Comparison of ENCODE assay signal across 15 cellular contexts in the genomic region with DNA sequence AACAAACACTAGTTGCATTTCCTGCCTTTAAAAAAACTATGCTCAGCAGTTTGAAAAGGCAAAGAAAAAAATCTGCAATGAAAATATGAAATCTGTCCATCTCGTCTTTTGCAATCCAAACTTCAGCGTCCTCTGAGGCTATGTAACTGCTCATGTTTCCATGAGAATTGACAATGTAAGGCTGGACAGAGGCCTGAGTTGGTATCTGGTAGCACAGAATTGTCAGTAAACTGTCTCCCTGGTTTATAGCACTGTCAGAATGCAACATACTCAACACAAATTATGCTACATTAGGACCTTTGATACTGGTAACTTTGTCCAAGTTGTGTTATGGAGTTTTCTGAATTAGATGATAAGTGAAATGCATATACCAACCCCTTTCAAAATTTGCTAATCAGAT.
DNase-seq lines count a peak whose midpoint lies in the region; ATAC-seq and TF ChIP-seq lines count a peak whose summit lies in the region.
"Had no signal": no experiment of that assay in that cellular context is flagged by ENCODE, and none has a peak within 500 bp of the region (broad histone marks: within the 10 kb centered on the region; RNA-seq: fewer than 3 reads in every experiment).

No MANE protein-coding gene starts in this region.

- CTCF ChIA-PET in WTC11 (lab: Charles Lee), result no interaction called here

- no peak for DNase-seq in Right ventricle myocardium inferior (ENCODE audit: missing footprints)
- no peak for DNase-seq in Right ventricle myocardium superior
- DNase-seq in fibroblast of peridontal ligament (ENCODE audit: extremely low read depth), result peak; percentile 54
- DNase-seq in stimulated activated effector memory CD8-positive, alpha-beta T cell treated with anti-CD3 and anti-CD28 coated beads, Interleukin-12 subunit alpha, Interleukin-12 subunit beta, amount 100 ng/mL, for 72 hours (ENCODE audit: low spot score in 2 of 2), result no peak
- no peak for DNase-seq in posterior vena cava (ENCODE audit: low spot score)
- DNase-seq in SIG-M5 (lab: John Stamatoyannopoulos, UW), result no peak
- no peak for DNase-seq in WTC11 (ENCODE audit: low spot score)
- DNase-seq: GOT3, MM.1S, NCI-H2029, NCI-H526 had no signal

- peak overlapping the region; percentile 4 for H3K27ac Mint-ChIP-seq in stimulated activated effector memory CD8-positive, alpha-beta T cell treated with anti-CD3 and anti-CD28 coated beads, Interleukin-12 subunit alpha, Interleukin-12 subunit beta, amount 100 ng/mL, for 72 hours
- H3K27ac Mint-ChIP-seq in WTC11, result no peak overlapping the region
- H3K27ac Mint-ChIP-seq: HFFc6, IgD-negative memory B cell had no signal

- no peaks in the 10 kb centered on the region for H3K9me3 Mint-ChIP-seq in stimulated activated effector memory CD8-positive, alpha-beta T cell treated with anti-CD3 and anti-CD28 coated beads, Interleukin-12 subunit alpha, Interleukin-12 subunit beta, amount 100 ng/mL, for 72 hours
- H3K9me3 Mint-ChIP-seq in WTC11, result peaks cover 11% of the 10 kb centered on the region
- H3K9me3 Mint-ChIP-seq: HFFc6 had no signal

- no peak overlapping the region for H3K4me3 Mint-ChIP-seq in stimulated activated effector memory CD8-positive, alpha-beta T cell treated with anti-CD3 and anti-CD28 coated beads, Interleukin-12 subunit alpha, Interleukin-12 subunit beta, amount 100 ng/mL, for 72 hours
- H3K4me3 Mint-ChIP-seq in WTC11, result no peak overlapping the region
- H3K4me3 Mint-ChIP-seq: HFFc6, IgD-negative memory B cell had no signal

- TF ChIP-seq CTCF in WTC11 (IDR thresholded peaks at IDR 0.05), result no peak

- POLR2A ChIA-PET in WTC11 (lab: Charles Lee), result no interaction called here

- peaks cover 36% of the 10 kb centered on the region for H3K36me3 Mint-ChIP-seq in stimulated activated effector memory CD8-positive, alpha-beta T cell treated with anti-CD3 and anti-CD28 coated beads, Interleukin-12 subunit alpha, Interleukin-12 subunit beta, amount 100 ng/mL, for 72 hours
- no peaks in the 10 kb centered on the region for H3K36me3 Mint-ChIP-seq in WTC11

- ATAC-seq in Right ventricle myocardium inferior (peak; percentile 34), Right ventricle myocardium superior (ENCODE audit: poor library complexity) (no peak), SK-N-SH treated with all-trans-retinoic acid at 6 μM for 48 hours (peak; percentile 95), WTC11 (no peak)
- ATAC-seq in stimulated activated effector memory CD8-positive, alpha-beta T cell treated with anti-CD3 and anti-CD28 coated beads, Interleukin-12 subunit alpha, Interleukin-12 subunit beta, amount 100 ng/mL, for 72 hours, result no peak
- ATAC-seq: Panc1 had no signal

- H3K27me3 Mint-ChIP-seq in WTC11 (ENCODE audit: low read depth), result no peaks in the 10 kb centered on the region
- H3K27me3 Mint-ChIP-seq: IgD-negative memory B cell had no signal

- H3K4me1 Mint-ChIP-seq in stimulated activated effector memory CD8-positive, alpha-beta T cell treated with anti-CD3 and anti-CD28 coated beads, Interleukin-12 subunit alpha, Interleukin-12 subunit beta, amount 100 ng/mL, for 72 hours, result peaks cover 31% of the 10 kb centered on the region
- H3K4me1 Mint-ChIP-seq in WTC11, result peaks cover 4% of the 10 kb centered on the region

- intact Hi-C loops in Right ventricle myocardium inferior (cut with DNase I), result no loop called here
- intact Hi-C loops in Right ventricle myocardium superior (cut with DNase I), result no loop called here
- intact Hi-C loops in posterior vena cava (cut with DNase I), result no loop called here

TF ChIP-seq in SK-N-SH treated with all-trans-retinoic acid at 6 μM for 48 hours, 23 proteins besides CTCF, POLR2A, EP300 and RAD21 (continues in another document):
- no peak for TF ChIP-seq ZFP3 (CRISPR knock-in tag; IDR thresholded peaks at IDR 0.05)
- TF ChIP-seq ISL1 (CRISPR knock-in tag; IDR thresholded peaks at IDR 0.05), result peak; percentile 92
- TF ChIP-seq ARNTL (CRISPR knock-in tag; IDR thresholded peaks at IDR 0.05; ENCODE audit: borderline replicate concordance, low read depth), result no peak
- no peak for TF ChIP-seq RARB (CRISPR knock-in tag; IDR thresholded peaks at IDR 0.05)
- no peak for TF ChIP-seq PPARA (CRISPR knock-in tag; IDR thresholded peaks at IDR 0.05; ENCODE audit: borderline replicate concordance)
- TF ChIP-seq GLIS3 (CRISPR knock-in tag; IDR thresholded peaks at IDR 0.05), result no peak
- no peak for TF ChIP-seq ZFP30 (CRISPR knock-in tag; IDR thresholded peaks at IDR 0.05)
- TF ChIP-seq, protein P1, sequence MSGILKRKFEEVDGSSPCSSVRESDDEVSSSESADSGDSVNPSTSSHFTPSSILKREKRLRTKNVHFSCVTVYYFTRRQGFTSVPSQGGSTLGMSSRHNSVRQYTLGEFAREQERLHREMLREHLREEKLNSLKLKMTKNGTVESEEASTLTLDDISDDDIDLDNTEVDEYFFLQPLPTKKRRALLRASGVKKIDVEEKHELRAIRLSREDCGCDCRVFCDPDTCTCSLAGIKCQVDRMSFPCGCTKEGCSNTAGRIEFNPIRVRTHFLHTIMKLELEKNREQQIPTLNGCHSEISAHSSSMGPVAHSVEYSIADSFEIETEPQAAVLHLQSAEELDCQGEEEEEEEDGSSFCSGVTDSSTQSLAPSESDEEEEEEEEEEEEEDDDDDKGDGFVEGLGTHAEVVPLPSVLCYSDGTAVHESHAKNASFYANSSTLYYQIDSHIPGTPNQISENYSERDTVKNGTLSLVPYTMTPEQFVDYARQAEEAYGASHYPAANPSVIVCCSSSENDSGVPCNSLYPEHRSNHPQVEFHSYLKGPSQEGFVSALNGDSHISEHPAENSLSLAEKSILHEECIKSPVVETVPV (CRISPR knock-in tag; IDR thresholded peaks at IDR 0.05), result peak; percentile 51; the same call in 1 of the 2 replicates

TF ChIP-seq in WTC11, 78 proteins besides CTCF, POLR2A, EP300 and RAD21 (continues in another document):
- no peak for TF ChIP-seq ZNF423 (CRISPR knock-in tag; IDR thresholded peaks at IDR 0.05)
- TF ChIP-seq, protein P2, sequence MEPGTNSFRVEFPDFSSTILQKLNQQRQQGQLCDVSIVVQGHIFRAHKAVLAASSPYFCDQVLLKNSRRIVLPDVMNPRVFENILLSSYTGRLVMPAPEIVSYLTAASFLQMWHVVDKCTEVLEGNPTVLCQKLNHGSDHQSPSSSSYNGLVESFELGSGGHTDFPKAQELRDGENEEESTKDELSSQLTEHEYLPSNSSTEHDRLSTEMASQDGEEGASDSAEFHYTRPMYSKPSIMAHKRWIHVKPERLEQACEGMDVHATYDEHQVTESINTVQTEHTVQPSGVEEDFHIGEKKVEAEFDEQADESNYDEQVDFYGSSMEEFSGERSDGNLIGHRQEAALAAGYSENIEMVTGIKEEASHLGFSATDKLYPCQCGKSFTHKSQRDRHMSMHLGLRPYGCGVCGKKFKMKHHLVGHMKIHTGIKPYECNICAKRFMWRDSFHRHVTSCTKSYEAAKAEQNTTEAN (CRISPR knock-in tag; IDR thresholded peaks at IDR 0.05), result no peak
- TF ChIP-seq, protein P3, sequence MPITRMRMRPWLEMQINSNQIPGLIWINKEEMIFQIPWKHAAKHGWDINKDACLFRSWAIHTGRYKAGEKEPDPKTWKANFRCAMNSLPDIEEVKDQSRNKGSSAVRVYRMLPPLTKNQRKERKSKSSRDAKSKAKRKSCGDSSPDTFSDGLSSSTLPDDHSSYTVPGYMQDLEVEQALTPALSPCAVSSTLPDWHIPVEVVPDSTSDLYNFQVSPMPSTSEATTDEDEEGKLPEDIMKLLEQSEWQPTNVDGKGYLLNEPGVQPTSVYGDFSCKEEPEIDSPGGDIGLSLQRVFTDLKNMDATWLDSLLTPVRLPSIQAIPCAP (CRISPR knock-in tag; IDR thresholded peaks at IDR 0.05), result no peak
- TF ChIP-seq NFYB (CRISPR knock-in tag; conservative IDR thresholded peaks at IDR 0.05; ENCODE audit: low read depth), result no peak
- TF ChIP-seq, protein P4, sequence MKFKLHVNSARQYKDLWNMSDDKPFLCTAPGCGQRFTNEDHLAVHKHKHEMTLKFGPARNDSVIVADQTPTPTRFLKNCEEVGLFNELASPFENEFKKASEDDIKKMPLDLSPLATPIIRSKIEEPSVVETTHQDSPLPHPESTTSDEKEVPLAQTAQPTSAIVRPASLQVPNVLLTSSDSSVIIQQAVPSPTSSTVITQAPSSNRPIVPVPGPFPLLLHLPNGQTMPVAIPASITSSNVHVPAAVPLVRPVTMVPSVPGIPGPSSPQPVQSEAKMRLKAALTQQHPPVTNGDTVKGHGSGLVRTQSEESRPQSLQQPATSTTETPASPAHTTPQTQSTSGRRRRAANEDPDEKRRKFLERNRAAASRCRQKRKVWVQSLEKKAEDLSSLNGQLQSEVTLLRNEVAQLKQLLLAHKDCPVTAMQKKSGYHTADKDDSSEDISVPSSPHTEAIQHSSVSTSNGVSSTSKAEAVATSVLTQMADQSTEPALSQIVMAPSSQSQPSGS (CRISPR knock-in tag; IDR thresholded peaks at IDR 0.05; ENCODE audit: borderline replicate concordance, low read depth), result no peak
- TF ChIP-seq, protein P5, sequence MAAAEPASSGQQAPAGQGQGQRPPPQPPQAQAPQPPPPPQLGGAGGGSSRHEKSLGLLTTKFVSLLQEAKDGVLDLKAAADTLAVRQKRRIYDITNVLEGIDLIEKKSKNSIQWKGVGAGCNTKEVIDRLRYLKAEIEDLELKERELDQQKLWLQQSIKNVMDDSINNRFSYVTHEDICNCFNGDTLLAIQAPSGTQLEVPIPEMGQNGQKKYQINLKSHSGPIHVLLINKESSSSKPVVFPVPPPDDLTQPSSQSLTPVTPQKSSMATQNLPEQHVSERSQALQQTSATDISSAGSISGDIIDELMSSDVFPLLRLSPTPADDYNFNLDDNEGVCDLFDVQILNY (CRISPR knock-in tag; IDR thresholded peaks at IDR 0.05), result no peak
- TF ChIP-seq, protein P6, sequence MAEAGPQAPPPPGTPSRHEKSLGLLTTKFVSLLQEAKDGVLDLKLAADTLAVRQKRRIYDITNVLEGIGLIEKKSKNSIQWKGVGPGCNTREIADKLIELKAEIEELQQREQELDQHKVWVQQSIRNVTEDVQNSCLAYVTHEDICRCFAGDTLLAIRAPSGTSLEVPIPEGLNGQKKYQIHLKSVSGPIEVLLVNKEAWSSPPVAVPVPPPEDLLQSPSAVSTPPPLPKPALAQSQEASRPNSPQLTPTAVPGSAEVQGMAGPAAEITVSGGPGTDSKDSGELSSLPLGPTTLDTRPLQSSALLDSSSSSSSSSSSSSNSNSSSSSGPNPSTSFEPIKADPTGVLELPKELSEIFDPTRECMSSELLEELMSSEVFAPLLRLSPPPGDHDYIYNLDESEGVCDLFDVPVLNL (CRISPR knock-in tag; IDR thresholded peaks at IDR 0.05; ENCODE audit: borderline replicate concordance, low read depth), result no peak
- no peak for TF ChIP-seq ZNF232 (CRISPR knock-in tag; IDR thresholded peaks at IDR 0.05)
- no peak for TF ChIP-seq ZBTB21 (CRISPR knock-in tag; IDR thresholded peaks at IDR 0.05; ENCODE audit: borderline replicate concordance)
- no peak for TF ChIP-seq JUN (CRISPR knock-in tag; IDR thresholded peaks at IDR 0.05)
- TF ChIP-seq, protein P7, sequence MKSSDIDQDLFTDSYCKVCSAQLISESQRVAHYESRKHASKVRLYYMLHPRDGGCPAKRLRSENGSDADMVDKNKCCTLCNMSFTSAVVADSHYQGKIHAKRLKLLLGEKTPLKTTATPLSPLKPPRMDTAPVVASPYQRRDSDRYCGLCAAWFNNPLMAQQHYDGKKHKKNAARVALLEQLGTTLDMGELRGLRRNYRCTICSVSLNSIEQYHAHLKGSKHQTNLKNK (CRISPR knock-in tag; IDR thresholded peaks at IDR 0.05), result no peak
- TF ChIP-seq SP1 (CRISPR knock-in tag; conservative IDR thresholded peaks at IDR 0.05), result no peak

Comparison
In these comparisons a context has a peak if more than half of its experiments do, and no peak if none do; other contexts are left out.
1. ATAC-seq: peak in Right ventricle myocardium inferior (single experiment) and SK-N-SH treated with all-trans-retinoic acid at 6 μM for 48 hours (single experiment); none in Right ventricle myocardium superior (single experiment), stimulated activated effector memory CD8-positive, alpha-beta T cell treated with anti-CD3 and anti-CD28 coated beads, Interleukin-12 subunit alpha, Interleukin-12 subunit beta, amount 100 ng/mL, for 72 hours (single experiment) and WTC11 (single experiment).